Comparison of ENCODE assay signal across 9 cellular contexts in genomic region chr3:127768346-127769008, GRCh38. TPM values are rescaled to one million over a fixed set of nuclear protein-coding genes. Genes with fewer than 3 reads are reported as not detected.
DNase-seq lines count a peak whose midpoint lies in the region; ATAC-seq and TF ChIP-seq lines count a peak whose summit lies in the region.
"Had no signal": no experiment of that assay in that cellular context is flagged by ENCODE, and none has a peak within 500 bp of the region (broad histone marks: within the 10 kb centered on the region; RNA-seq: fewer than 3 reads in every experiment).

No MANE protein-coding gene starts in this region.

- DNase-seq in COLO829 (ENCODE audit: low spot score) (peak; percentile 62), NOMO-1 treated with dmso at 0.1 percent for 144 hours (lab: John Stamatoyannopoulos, UW; ENCODE audit: unreplicated experiment) (peak; percentile 35), osteoblast (ENCODE audit: insufficient read length, low spot score, missing footprints) (peak; percentile 98), neural progenitor cell (ENCODE audit: low spot score) (no peak), NCI-H526 (lab: John Stamatoyannopoulos, UW) (no peak), putamen (ENCODE audit: low spot score) (no peak)
- DNase-seq: NCI-H524 treated with DMSO at 0.1 percent for 48 hours had no signal

- H3K4me3 ChIP-seq in esophagus (ENCODE audit: low read depth in 1 of 2, low read length in 2 of 2) (no peak overlapping the region), osteoblast (ENCODE audit: insufficient read depth, low read length) (peak overlapping the region; percentile 47), neural progenitor cell (no peak overlapping the region)

- 49 to 59% methylated on average over 4 of the region's 4 CpGs for WGBS in esophagus, 2 donors

- peak overlapping the region; percentile 73 for H3K4me2 ChIP-seq in osteoblast (ENCODE audit: insufficient read depth, low read length)
- H3K4me2 ChIP-seq in neural progenitor cell = no peak overlapping the region

- no peaks in the 10 kb centered on the region for H3K36me3 Mint-ChIP-seq in neural progenitor cell

- H3K27me3 Mint-ChIP-seq in neural progenitor cell (ENCODE audit: insufficient read depth, low read depth) = peaks cover 2% of the 10 kb centered on the region

- ATAC-seq in GM21390 (IDR thresholded peaks at IDR 0.05; ENCODE audit: unreplicated experiment) = no peak

- H3K9ac ChIP-seq in neural progenitor cell = no peak overlapping the region

- H2AFZ ChIP-seq in osteoblast (ENCODE audit: low read length) (peak overlapping the region; percentile 71), neural progenitor cell (replicated peaks) (no peak overlapping the region)

- H3K27me3 ChIP-seq in esophagus (ENCODE audit: control insufficient read depth in 1 of 2, insufficient read depth in 2 of 2, low read length in 2 of 2) = no peaks in the 10 kb centered on the region
- H3K27me3 ChIP-seq in osteoblast (ENCODE audit: insufficient read depth, low read length) = no peaks in the 10 kb centered on the region
- no peaks in the 10 kb centered on the region for H3K27me3 ChIP-seq in neural progenitor cell

- no peak overlapping the region for H3K4me3 Mint-ChIP-seq in neural progenitor cell

- peaks cover 0 to under 1% of the 10 kb centered on the region in 2 donors for H3K4me1 ChIP-seq in esophagus (ENCODE audit: control insufficient read depth in 2 of 2, insufficient read depth in 2 of 2, low read length in 1 of 2)
- peaks cover 25% of the 10 kb centered on the region for H3K4me1 ChIP-seq in osteoblast (ENCODE audit: insufficient read depth, low read length)
- H3K4me1 ChIP-seq in neural progenitor cell = no peaks in the 10 kb centered on the region

- TF ChIP-seq CTCF in osteoblast (IDR thresholded peaks at IDR 0.05; ENCODE audit: extremely low read depth, low read depth, low read length) (peak; percentile 11), neural progenitor cell (IDR thresholded peaks at IDR 0.05) (no peak)

- H3K9me3 ChIP-seq in esophagus (ENCODE audit: control insufficient read depth in 2 of 2, insufficient read depth in 1 of 2, low read depth in 1 of 2, low read length in 1 of 2) (no peaks in the 10 kb centered on the region), osteoblast (ENCODE audit: low read depth, low read length) (peaks cover 2% of the 10 kb centered on the region), neural progenitor cell (ENCODE audit: low read depth) (no peaks in the 10 kb centered on the region)

- H3K36me3 ChIP-seq in esophagus (ENCODE audit: control insufficient read depth in 2 of 2, insufficient read depth in 2 of 2, low read length in 1 of 2) = peaks cover 3 to 5% of the 10 kb centered on the region in 2 donors
- no peaks in the 10 kb centered on the region for H3K36me3 ChIP-seq in osteoblast (ENCODE audit: insufficient read depth, low read length)
- no peaks in the 10 kb centered on the region for H3K36me3 ChIP-seq in neural progenitor cell

- H4K20me1 ChIP-seq in osteoblast (ENCODE audit: insufficient read depth, low read length) = no peaks in the 10 kb centered on the region
- H4K20me1 ChIP-seq in neural progenitor cell (ENCODE audit: low read depth) = no peaks in the 10 kb centered on the region

- H3K79me2 ChIP-seq in osteoblast (ENCODE audit: insufficient read depth, low read length) (peaks cover 70% of the 10 kb centered on the region), neural progenitor cell (ENCODE audit: low read depth) (no peaks in the 10 kb centered on the region)

- peaks cover 16% of the 10 kb centered on the region for H3K9me3 Mint-ChIP-seq in neural progenitor cell

- no peak overlapping the region for H3K27ac Mint-ChIP-seq in neural progenitor cell

- H3K27ac ChIP-seq in esophagus (ENCODE audit: low read depth in 2 of 2, low read length in 1 of 2) = peak overlapping the region; percentile 33 to 76
- peak overlapping the region; percentile 92 for H3K27ac ChIP-seq in osteoblast (ENCODE audit: low read depth, low read length)
- H3K27ac ChIP-seq in neural progenitor cell = no peak overlapping the region

- peaks cover 12% of the 10 kb centered on the region for H3K4me1 Mint-ChIP-seq in neural progenitor cell

- H3F3A ChIP-seq in neural progenitor cell (ENCODE audit: low read depth) = no peaks in the 10 kb centered on the region

RNA-seq across cellular contexts. Expression of gene MGLL, which starts 53.8 kb away (rescaled TPM):
- polyA plus RNA-seq in esophagus = 10 to 100 TPM; 78.0 to 99.1 TPM
- total RNA-seq in osteoblast (10.6 and 18.1 TPM in 2 replicates), neural progenitor cell (ENCODE audit: low replicate concordance) (0.12 and 0.15 TPM in 2 replicates)

Comparison
In these comparisons a context has a peak if more than half of its experiments do, and no peak if none do; other contexts are left out.
1. DNase-seq: peak in COLO829 (single experiment), NOMO-1 treated with dmso at 0.1 percent for 144 hours (single experiment) and osteoblast (single experiment); none in neural progenitor cell (single experiment), NCI-H526 (0 of 2) and putamen (single experiment).
2. RNA of gene MGLL, which starts 53.8 kb away (total RNA-seq): 10.6 to 18.1 TPM in osteoblast; 0.12 to 0.15 TPM in neural progenitor cell; every median in the first group is over 10 times any median in the second.